In genomic region chr7:136685506-136685905, GRCh38 we compare ENCODE assay signal across 15 cellular contexts.
DNase-seq lines count a peak whose midpoint lies in the region; ATAC-seq lines count a peak whose summit lies in the region.
"Had no signal": no experiment of that assay in that cellular context is flagged by ENCODE, and none has a peak within 500 bp of the region (broad histone marks: within the 10 kb centered on the region; RNA-seq: fewer than 3 reads in every experiment).

No MANE protein-coding gene starts in this region.

- DNase-seq in NCI-H1092 treated with DMSO at 0.1 percent for 48 hours (lab: John Stamatoyannopoulos, UW) (peak; percentile 44), NCI-H1092 (lab: John Stamatoyannopoulos, UW) (no peak), SHP77 treated with DMSO at 0.1 percent for 48 hours (lab: John Stamatoyannopoulos, UW) (peak; percentile 27), myocyte (ENCODE audit: low read depth) (peak; percentile 40), ureter (ENCODE audit: low spot score) (no peak)
- DNase-seq: NCI-H1048, NCI-H1694 treated with DMSO at 0.1 percent for 48 hours, NCI-H2171, NCI-H446 treated with DMSO at 0.1 percent for 48 hours, SIG-M5, SW 1271 had no signal

- ATAC-seq in GM18861 (IDR thresholded peaks at IDR 0.05; ENCODE audit: unreplicated experiment) (no peak), HG02840 (IDR thresholded peaks at IDR 0.05; ENCODE audit: low FRiP score, unreplicated experiment) (no peak), HG03469 (IDR thresholded peaks at IDR 0.05; ENCODE audit: unreplicated experiment) (no peak)
- ATAC-seq: K562 had no signal

Comparison
In these comparisons a context has a peak if more than half of its experiments do, and no peak if none do; other contexts are left out.
1. DNase-seq: peak in NCI-H1092 treated with DMSO at 0.1 percent for 48 hours (single experiment), SHP77 treated with DMSO at 0.1 percent for 48 hours (single experiment) and myocyte (single experiment); none in NCI-H1092 (single experiment) and ureter (single experiment).